In genomic region chr16:71273384-71273783, GRCh38 we compare ENCODE assay signal across 8 cellular contexts. TPM values are rescaled to one million over a fixed set of nuclear protein-coding genes. Genes with fewer than 3 reads are reported as not detected.
"Had no signal": no experiment of that assay in that cellular context is flagged by ENCODE, and none has a peak within 500 bp of the region (broad histone marks: within the 10 kb centered on the region; RNA-seq: fewer than 3 reads in every experiment).

No MANE protein-coding gene starts in this region.

- H3K27ac ChIP-seq: HL-60, KMS-11 had no signal

- ATAC-seq: HepG2, K562 had no signal

- H3K27ac Mint-ChIP-seq: IgD-negative memory B cell had no signal

- DNase-seq: IMR-90, KBM-7, KG1 had no signal

- H3K4me3 Mint-ChIP-seq: IgD-negative memory B cell had no signal

- H3K4me1 Mint-ChIP-seq: IgD-negative memory B cell had no signal

- H3K9ac ChIP-seq: KMS-11 had no signal

- H3K4me2 ChIP-seq: KMS-11 had no signal

- H3K27me3 Mint-ChIP-seq: IgD-negative memory B cell had no signal

- H3K4me3 ChIP-seq: K562 had no signal

RNA-seq across cellular contexts. Expression of gene HYDIN, which starts 42.9 kb away (rescaled TPM):
- total RNA-seq: HepG2 had no signal
